Comparison of ENCODE assay signal across 27 cellular contexts in the genomic region with DNA sequence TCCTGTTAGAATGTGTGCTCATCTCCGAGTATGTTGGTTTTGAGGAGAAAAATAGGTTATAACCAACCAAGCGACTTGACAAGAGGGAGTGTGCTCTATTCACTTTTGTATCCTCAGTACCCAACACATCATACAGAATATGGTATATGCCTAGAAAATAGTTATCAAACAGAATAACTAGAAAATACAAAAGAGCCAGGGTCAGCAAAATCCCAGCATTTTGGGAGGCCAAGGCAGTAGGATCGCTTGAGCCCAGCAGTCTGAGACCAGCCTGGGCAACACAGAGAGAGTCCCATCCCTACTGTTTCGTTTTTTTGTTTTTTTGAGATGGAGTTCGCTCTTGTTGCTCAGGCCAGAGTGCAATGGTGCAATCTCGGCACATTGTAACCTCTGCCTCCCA.
"Had no signal": no experiment of that assay in that cellular context is flagged by ENCODE, and none has a peak within 500 bp of the region (broad histone marks: within the 10 kb centered on the region; RNA-seq: fewer than 3 reads in every experiment).

No MANE protein-coding gene starts in this region.

- H3K27me3 ChIP-seq: ascending aorta, MG63 had no signal

- H3K36me3 ChIP-seq: ascending aorta, MG63 had no signal

- DNase-seq: activated B cell treated with CpG ODN at 0.5 μM for 24 hours; activated CD4-positive, alpha-beta T cell treated with anti-CD3 and anti-CD28 coated beads for 1 hour; activated CD4-positive, alpha-beta T cell treated with anti-CD3 and anti-CD28 coated beads, Interleukin-2, amount 10 ng/mL, durations not matched to agents 24 days and 14 days; activated CD4-positive, alpha-beta T cell treated with anti-CD3 and anti-CD28 coated beads, Interleukin-2, amount 50 U/mL, for 48 hours; activated CD8-positive, alpha-beta memory T cell treated with anti-CD3 and anti-CD28 coated beads, Interleukin-2, amount 10 ng/mL, durations not matched to agents 7 days and 5 days; activated effector memory CD4-positive, alpha-beta T cell treated with anti-CD3 and anti-CD28 coated beads, Interleukin-2, amount 50 U/mL, for 16 hours; activated naive CD4-positive, alpha-beta T cell treated with Interleukin-2 at 50 U/mL for 16 hours; activated naive CD8-positive, alpha-beta T cell treated with anti-CD3 and anti-CD28 coated beads, Interleukin-2, amount 50 U/mL, for 24 hours; activated T-cell treated with anti-CD3 and anti-CD28 coated beads, Interleukin-2, amount 50 U/mL, for 4 hours; MV-4-11; NCI-H1105; NCI-H1436; NCI-H1694 treated with DMSO at 0.1 percent for 48 hours; NCI-H2029 treated with DMSO at 0.1 percent for 48 hours; NCI-H345; NCI-H510A; NCI-H69; NK-92 treated with Interleukin-12 subunit alpha and Interleukin-12 subunit beta, amount 100 ng/mL, for 24 hours; SIG-M5; T-cell; T-helper 2 cell had no signal

- ATAC-seq: activated CD8-positive, alpha-beta memory T cell treated with anti-CD3 and anti-CD28 coated beads, Interleukin-2, amount 10 ng/mL, durations not matched to agents 7 days and 5 days; activated naive CD4-positive, alpha-beta T cell treated with anti-CD3 and anti-CD28 coated beads, Interleukin-2, amount 50 U/mL, for 72 hours; activated naive CD8-positive, alpha-beta T cell treated with anti-CD3 and anti-CD28 coated beads, Interleukin-2, amount 50 U/mL, for 24 hours; activated T-cell treated with anti-CD3 and anti-CD28 coated beads, Interleukin-2, amount 50 U/mL, for 4 hours; T-cell had no signal

- H3K4me3 ChIP-seq: ascending aorta, MG63, SK-N-MC had no signal

- H3K4me3 Mint-ChIP-seq: activated B cell treated with CpG ODN at 0.5 μM for 24 hours; activated CD4-positive, alpha-beta T cell treated with anti-CD3 and anti-CD28 coated beads, Interleukin-2, amount 10 ng/mL, durations not matched to agents 24 days and 14 days; activated CD8-positive, alpha-beta memory T cell treated with anti-CD3 and anti-CD28 coated beads, Interleukin-2, amount 10 ng/mL, durations not matched to agents 7 days and 5 days; activated naive CD8-positive, alpha-beta T cell treated with anti-CD3 and anti-CD28 coated beads, Interleukin-2, amount 50 U/mL, for 24 hours; activated T-cell treated with anti-CD3 and anti-CD28 coated beads, Interleukin-2, amount 50 U/mL, for 4 hours; brain; T-cell had no signal

- H3K9me3 Mint-ChIP-seq: activated B cell treated with CpG ODN at 0.5 μM for 24 hours; activated CD4-positive, alpha-beta T cell treated with anti-CD3 and anti-CD28 coated beads, Interleukin-2, amount 10 ng/mL, durations not matched to agents 24 days and 14 days; activated naive CD4-positive, alpha-beta T cell treated with anti-CD3 and anti-CD28 coated beads, Interleukin-2, amount 50 U/mL, for 72 hours; activated naive CD8-positive, alpha-beta T cell treated with anti-CD3 and anti-CD28 coated beads, Interleukin-2, amount 50 U/mL, for 24 hours; activated T-cell treated with anti-CD3 and anti-CD28 coated beads, Interleukin-2, amount 50 U/mL, for 4 hours; T-cell had no signal

- H3K27ac ChIP-seq: ascending aorta, KMS-11, SK-N-MC had no signal

- H3K9me3 ChIP-seq: ascending aorta, MG63 had no signal

- H3K4me1 Mint-ChIP-seq: activated B cell treated with CpG ODN at 0.5 μM for 24 hours; activated CD8-positive, alpha-beta memory T cell treated with anti-CD3 and anti-CD28 coated beads, Interleukin-2, amount 10 ng/mL, durations not matched to agents 7 days and 5 days; activated naive CD8-positive, alpha-beta T cell treated with anti-CD3 and anti-CD28 coated beads, Interleukin-2, amount 50 U/mL, for 24 hours; T-cell had no signal

- H3K36me3 Mint-ChIP-seq: activated CD8-positive, alpha-beta memory T cell treated with anti-CD3 and anti-CD28 coated beads, Interleukin-2, amount 10 ng/mL, durations not matched to agents 7 days and 5 days; activated naive CD4-positive, alpha-beta T cell treated with anti-CD3 and anti-CD28 coated beads, Interleukin-2, amount 50 U/mL, for 72 hours; T-cell had no signal

- H3K27me3 Mint-ChIP-seq: activated B cell treated with CpG ODN at 0.5 μM for 24 hours; activated CD4-positive, alpha-beta T cell treated with anti-CD3 and anti-CD28 coated beads, Interleukin-2, amount 10 ng/mL, durations not matched to agents 24 days and 14 days; activated CD8-positive, alpha-beta memory T cell treated with anti-CD3 and anti-CD28 coated beads, Interleukin-2, amount 10 ng/mL, durations not matched to agents 7 days and 5 days; activated naive CD8-positive, alpha-beta T cell treated with anti-CD3 and anti-CD28 coated beads, Interleukin-2, amount 50 U/mL, for 24 hours; brain had no signal

- H3K27ac Mint-ChIP-seq: activated B cell treated with CpG ODN at 0.5 μM for 24 hours; activated CD4-positive, alpha-beta T cell treated with anti-CD3 and anti-CD28 coated beads, Interleukin-2, amount 10 ng/mL, durations not matched to agents 24 days and 14 days; activated CD8-positive, alpha-beta memory T cell treated with anti-CD3 and anti-CD28 coated beads, Interleukin-2, amount 10 ng/mL, durations not matched to agents 7 days and 5 days; activated naive CD4-positive, alpha-beta T cell treated with anti-CD3 and anti-CD28 coated beads, Interleukin-2, amount 50 U/mL, for 72 hours; activated naive CD8-positive, alpha-beta T cell treated with anti-CD3 and anti-CD28 coated beads, Interleukin-2, amount 50 U/mL, for 24 hours; brain; T-cell had no signal

- H3K4me1 ChIP-seq: ascending aorta had no signal
